ENCODE assay signal across 14 cellular contexts in the genomic region with DNA sequence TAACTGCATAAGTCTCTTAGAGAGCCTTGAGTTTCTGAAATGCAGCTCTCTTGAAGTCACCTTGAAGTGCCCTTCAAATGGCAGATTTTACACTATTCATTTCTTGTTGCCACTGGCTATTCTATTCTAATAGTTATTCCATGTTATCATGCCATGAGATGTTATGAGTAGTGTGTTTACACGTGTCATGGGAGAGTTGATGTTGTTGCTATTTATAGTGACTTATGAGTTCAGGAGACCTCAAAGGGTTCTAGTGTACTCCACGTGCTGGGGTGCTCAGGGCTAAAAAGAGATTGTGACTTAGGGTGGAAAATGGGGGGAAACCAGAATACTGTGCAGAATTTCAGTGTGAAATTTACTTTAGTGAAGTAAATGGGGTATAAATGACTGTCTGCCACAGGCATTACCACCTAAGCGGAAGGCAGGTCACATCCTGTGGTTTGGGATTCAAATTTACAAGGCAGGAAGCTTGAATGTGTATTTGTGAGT.
DNase-seq lines count a peak whose midpoint lies in the region; ATAC-seq and TF ChIP-seq lines count a peak whose summit lies in the region.
"Had no signal": no experiment of that assay in that cellular context is flagged by ENCODE, and none has a peak within 500 bp of the region (broad histone marks: within the 10 kb centered on the region; RNA-seq: fewer than 3 reads in every experiment).

No MANE protein-coding gene starts in this region.

- H3K4me1 ChIP-seq in CD8-positive, alpha-beta T cell (ENCODE audit: insufficient read depth, low read length): peaks cover 9% of the 10 kb centered on the region

- intact Hi-C loops in CD8-positive, alpha-beta T cell (cut with DNase I, micrococcal nuclease): loop anchor here in 1 of 2 experiments (5.0 kb wide), 1 partner anchor 74 kb away; no protein-coding TSS in a partner anchor
- intact Hi-C loops in activated CD4-positive, alpha-beta memory T cell treated with anti-CD3 and anti-CD28 coated beads for 36 hours (cut with micrococcal nuclease): no loop called here
- intact Hi-C loops in left ventricle myocardium superior (cut with micrococcal nuclease): no loop called here

- H3K4me3 Mint-ChIP-seq in CD8-positive, alpha-beta T cell: no peak overlapping the region
- H3K4me3 Mint-ChIP-seq in activated CD4-positive, alpha-beta memory T cell treated with anti-CD3 and anti-CD28 coated beads for 36 hours: no peak overlapping the region
- H3K4me3 Mint-ChIP-seq: stimulated activated memory B cell treated with anti-CD40 and anti-IgM and Interleukin-4, amounts not matched to agents 10 μg/mL and 1 μg/mL and 100 μg/mL, for 72 hours had no signal

- CTCF ChIA-PET in CD8-positive, alpha-beta T cell (lab: Charles Lee): no interaction called here
- CTCF ChIA-PET in activated CD4-positive, alpha-beta memory T cell treated with anti-CD3 and anti-CD28 coated beads for 36 hours (lab: Charles Lee): no interaction called here

- H3K27ac ChIP-seq in CD8-positive, alpha-beta T cell (ENCODE audit: low read depth, low read length): no peak overlapping the region
- H3K27ac ChIP-seq: epithelial cell of prostate had no signal

- H3K4me3 ChIP-seq in CD8-positive, alpha-beta T cell (ENCODE audit: low read depth, low read length): no peak overlapping the region

- H3K27ac Mint-ChIP-seq in CD8-positive, alpha-beta T cell: no peak overlapping the region
- no peak overlapping the region for H3K27ac Mint-ChIP-seq in activated CD4-positive, alpha-beta memory T cell treated with anti-CD3 and anti-CD28 coated beads for 36 hours
- H3K27ac Mint-ChIP-seq: stimulated activated memory B cell treated with anti-CD40 and anti-IgM and Interleukin-4, amounts not matched to agents 10 μg/mL and 1 μg/mL and 100 μg/mL, for 72 hours had no signal

- no peaks in the 10 kb centered on the region for H3K27me3 ChIP-seq in CD8-positive, alpha-beta T cell (ENCODE audit: insufficient read depth, low read length)

- TF ChIP-seq CTCF in CD8-positive, alpha-beta T cell (IDR thresholded peaks at IDR 0.05): no peak

- H3K36me3 ChIP-seq in CD8-positive, alpha-beta T cell (ENCODE audit: insufficient read depth, low read length): no peaks in the 10 kb centered on the region

- ATAC-seq in CD8-positive, alpha-beta T cell: peak; percentile 29
- ATAC-seq in GM19351 (IDR thresholded peaks at IDR 0.05; ENCODE audit: unreplicated experiment) (peak; percentile 40), left ventricle myocardium superior (peak; percentile 84), HG03039 (IDR thresholded peaks at IDR 0.05; ENCODE audit: unreplicated experiment) (no peak), HG03159 (IDR thresholded peaks at IDR 0.05; ENCODE audit: unreplicated experiment) (no peak)
- ATAC-seq: stimulated activated memory B cell treated with anti-CD40 and anti-IgM and Interleukin-4, amounts not matched to agents 10 μg/mL and 1 μg/mL and 100 μg/mL, for 72 hours had no signal

- H3K27me3 Mint-ChIP-seq in CD8-positive, alpha-beta T cell (ENCODE audit: low read depth): no peaks in the 10 kb centered on the region
- no peaks in the 10 kb centered on the region for H3K27me3 Mint-ChIP-seq in activated CD4-positive, alpha-beta memory T cell treated with anti-CD3 and anti-CD28 coated beads for 36 hours

- peaks cover 16% of the 10 kb centered on the region for H3K4me1 Mint-ChIP-seq in CD8-positive, alpha-beta T cell (ENCODE audit: low read depth)
- peaks cover 10% of the 10 kb centered on the region for H3K4me1 Mint-ChIP-seq in activated CD4-positive, alpha-beta memory T cell treated with anti-CD3 and anti-CD28 coated beads for 36 hours (ENCODE audit: low read depth)

- H3K9me3 Mint-ChIP-seq in CD8-positive, alpha-beta T cell: no peaks in the 10 kb centered on the region
- H3K9me3 Mint-ChIP-seq in activated CD4-positive, alpha-beta memory T cell treated with anti-CD3 and anti-CD28 coated beads for 36 hours: no peaks in the 10 kb centered on the region
- H3K9me3 Mint-ChIP-seq: stimulated activated memory B cell treated with anti-CD40 and anti-IgM and Interleukin-4, amounts not matched to agents 10 μg/mL and 1 μg/mL and 100 μg/mL, for 72 hours had no signal

- H3K36me3 Mint-ChIP-seq in CD8-positive, alpha-beta T cell: no peaks in the 10 kb centered on the region
- no peaks in the 10 kb centered on the region for H3K36me3 Mint-ChIP-seq in activated CD4-positive, alpha-beta memory T cell treated with anti-CD3 and anti-CD28 coated beads for 36 hours
- H3K36me3 Mint-ChIP-seq: stimulated activated memory B cell treated with anti-CD40 and anti-IgM and Interleukin-4, amounts not matched to agents 10 μg/mL and 1 μg/mL and 100 μg/mL, for 72 hours had no signal

- no peak for DNase-seq in CD8-positive, alpha-beta T cell
- DNase-seq in activated CD4-positive, alpha-beta memory T cell treated with anti-CD3 and anti-CD28 coated beads for 36 hours: peak; percentile 13
- DNase-seq in left ventricle myocardium superior: no peak
- DNase-seq in 8988T: no peak
- no peak for DNase-seq in nucleus accumbens (lab: John Stamatoyannopoulos, UW)
- DNase-seq: activated CD4-positive, alpha-beta T cell treated with anti-CD3 and anti-CD28 coated beads for 1 hour; activated effector memory CD4-positive, alpha-beta T cell treated with Interleukin-2 at 50 U/mL for 16 hours; NCI-H2171 treated with DMSO at 0.1 percent for 48 hours; stimulated activated CD4-positive, alpha-beta T cell treated with anti-CD3 and anti-CD28 coated beads, Interleukin-1b, Interleukin-23, amount 100 ng/mL, for 48 hours had no signal

- H3K9me3 ChIP-seq in CD8-positive, alpha-beta T cell (ENCODE audit: low read length): no peaks in the 10 kb centered on the region

- POLR2A ChIA-PET in CD8-positive, alpha-beta T cell (lab: Charles Lee): no interaction called here
- POLR2A ChIA-PET in activated CD4-positive, alpha-beta memory T cell treated with anti-CD3 and anti-CD28 coated beads for 36 hours (lab: Charles Lee): no interaction called here

Comparison
In these comparisons a context has a peak if more than half of its experiments do, and no peak if none do; other contexts are left out.
1. ATAC-seq: peak in CD8-positive, alpha-beta T cell (single experiment), GM19351 (single experiment) and left ventricle myocardium superior (single experiment); none in HG03039 (single experiment) and HG03159 (single experiment).